In genomic region chr20:982754-983153, GRCh38 we compare ENCODE assay signal across 30 cellular contexts. TPM values are rescaled to one million over a fixed set of nuclear protein-coding genes. Genes with fewer than 3 reads are reported as not detected.
"Had no signal": no experiment of that assay in that cellular context is flagged by ENCODE, and none has a peak within 500 bp of the region (broad histone marks: within the 10 kb centered on the region; RNA-seq: fewer than 3 reads in every experiment).

No MANE protein-coding gene starts in this region.

- FAIRE-seq: RCC 7860, TTC549 had no signal

- H3K27me3 ChIP-seq: ascending aorta, body of pancreas had no signal

- H3K27ac ChIP-seq: ascending aorta, body of pancreas, SJSA1 had no signal

- H3K4me1 ChIP-seq: ascending aorta, body of pancreas, SJSA1 had no signal

- DNase-seq: activated CD4-positive, alpha-beta memory T cell treated with anti-CD3 and anti-CD28 coated beads for 36 hours; activated CD4-positive, alpha-beta T cell treated with anti-CD3 and anti-CD28 coated beads, Interleukin-2, amount 10 ng/mL, durations not matched to agents 7 days and 5 days; activated CD4-positive, CD25-positive, alpha-beta regulatory T cell; activated CD8-positive, alpha-beta memory T cell treated with anti-CD3 and anti-CD28 coated beads for 24 hours; activated effector memory CD4-positive, alpha-beta T cell treated with anti-CD3 and anti-CD28 coated beads, Interleukin-2, amount 50 U/mL, for 16 hours; activated naive CD4-positive, alpha-beta T cell treated with Interleukin-2 at 50 U/mL for 16 hours; activated naive CD8-positive, alpha-beta T cell treated with anti-CD3 and anti-CD28 coated beads, Interleukin-2, amount 50 U/mL, for 24 hours; activated T-cell treated with anti-CD3 and anti-CD28 coated beads, Interleukin-2, amount 50 U/mL, for 4 hours; amniotic stem cell; body of pancreas; central memory CD4-positive, alpha-beta T cell; Karpas-422; MM.1S; NCI-H1105; NCI-H1436; NCI-H1694 treated with DMSO at 0.1 percent for 48 hours; NCI-H2029 treated with DMSO at 0.1 percent for 48 hours; NCI-H345; NCI-H510A; NCI-H526 treated with DMSO at 0.1 percent for 48 hours; PC-3; SHP77; T-helper 2 cell; T1000 had no signal

- H3K9me3 ChIP-seq: ascending aorta, body of pancreas, SJSA1 had no signal

- H3K4me3 ChIP-seq: ascending aorta, body of pancreas, SJSA1 had no signal

- H3K36me3 ChIP-seq: ascending aorta, SJSA1 had no signal

- ATAC-seq: activated naive CD4-positive, alpha-beta T cell treated with anti-CD3 and anti-CD28 coated beads, Interleukin-2, amount 50 U/mL, for 72 hours; activated naive CD8-positive, alpha-beta T cell treated with anti-CD3 and anti-CD28 coated beads, Interleukin-2, amount 50 U/mL, for 24 hours; activated T-cell treated with anti-CD3 and anti-CD28 coated beads, Interleukin-2, amount 50 U/mL, for 4 hours; body of pancreas; PC-3 had no signal

RNA-seq across cellular contexts. Expression of gene RSPO4, which starts 19.4 kb away (rescaled TPM):
- total RNA-seq: activated CD4-positive, alpha-beta memory T cell treated with anti-CD3 and anti-CD28 coated beads for 36 hours; activated naive CD4-positive, alpha-beta T cell treated with anti-CD3 and anti-CD28 coated beads, Interleukin-2, amount 50 U/mL, for 72 hours; activated T-cell treated with anti-CD3 and anti-CD28 coated beads, Interleukin-2, amount 50 U/mL, for 4 hours; body of pancreas; bronchial epithelial cell; PC-3; SJSA1 had no signal
